Comparison of ENCODE assay signal across 26 cellular contexts in genomic region chr11:12446863-12447262, GRCh38.
"Had no signal": no experiment of that assay in that cellular context is flagged by ENCODE, and none has a peak within 500 bp of the region (broad histone marks: within the 10 kb centered on the region; RNA-seq: fewer than 3 reads in every experiment).

No MANE protein-coding gene starts in this region.

- H3K27ac Mint-ChIP-seq: dendritic cell treated with granulocyte-macrophage colony-stimulating factor and Interleukin-4, amounts not matched to agents 40 ng/mL and 50 ng/mL, for 4 days; effector memory CD8-positive, alpha-beta T cell; endodermal cell; immature natural killer cell; memory B cell; naive thymus-derived CD4-positive, alpha-beta T cell had no signal

- H3K36me3 Mint-ChIP-seq: immature natural killer cell, memory B cell had no signal

- H3K27ac ChIP-seq: colonic mucosa, epithelial cell of prostate, foreskin keratinocyte, heart left ventricle, hepatocyte, left lung, lower lobe of right lung had no signal

- FAIRE-seq: endometrium, frontal cortex had no signal

- H3K27me3 ChIP-seq: colonic mucosa, foreskin keratinocyte, gastroesophageal sphincter, heart left ventricle, hepatocyte, left lung had no signal

- DNase-seq: colonic mucosa; cortex of kidney; effector CD8-positive, alpha-beta T cell; effector memory CD8-positive, alpha-beta T cell; endodermal cell; erythroblast; foreskin keratinocyte; heart left ventricle; hypothalamus; immature natural killer cell; islet precursor cell; left cardiac atrium; left lung; left ventricle myocardium superior; lower lobe of right lung; mesendoderm; midbrain; naive thymus-derived CD4-positive, alpha-beta T cell had no signal

- H3K4me3 Mint-ChIP-seq: dendritic cell treated with granulocyte-macrophage colony-stimulating factor and Interleukin-4, amounts not matched to agents 40 ng/mL and 50 ng/mL, for 4 days; effector memory CD8-positive, alpha-beta T cell; endodermal cell; immature natural killer cell; memory B cell; naive thymus-derived CD4-positive, alpha-beta T cell had no signal

- H3K36me3 ChIP-seq: colonic mucosa, left lung, lower lobe of right lung had no signal

- H3K9me3 Mint-ChIP-seq: dendritic cell treated with granulocyte-macrophage colony-stimulating factor and Interleukin-4, amounts not matched to agents 40 ng/mL and 50 ng/mL, for 4 days; effector memory CD8-positive, alpha-beta T cell; endodermal cell; memory B cell; naive thymus-derived CD4-positive, alpha-beta T cell had no signal

- H3K4me3 ChIP-seq: colonic mucosa, gastroesophageal sphincter, heart left ventricle, hepatocyte, left lung, lower lobe of right lung had no signal

- H3K4me1 Mint-ChIP-seq: endodermal cell; immature natural killer cell; memory B cell; naive thymus-derived CD4-positive, alpha-beta T cell had no signal

- H3K27me3 Mint-ChIP-seq: memory B cell had no signal

- H3K9me3 ChIP-seq: colonic mucosa, gastroesophageal sphincter, heart left ventricle, left lung, lower lobe of right lung had no signal

- H3K4me2 ChIP-seq: hepatocyte had no signal

- ATAC-seq: effector memory CD8-positive, alpha-beta T cell; esophagus mucosa; foreskin keratinocyte; gastroesophageal sphincter; heart left ventricle; left cardiac atrium; left lung; left ventricle myocardium superior; lower lobe of right lung; naive thymus-derived CD4-positive, alpha-beta T cell had no signal

- H2AFZ ChIP-seq: hepatocyte had no signal

- H3K4me1 ChIP-seq: colonic mucosa, lower lobe of right lung had no signal
